ENCODE assay signal across 6 cellular contexts in the genomic region with DNA sequence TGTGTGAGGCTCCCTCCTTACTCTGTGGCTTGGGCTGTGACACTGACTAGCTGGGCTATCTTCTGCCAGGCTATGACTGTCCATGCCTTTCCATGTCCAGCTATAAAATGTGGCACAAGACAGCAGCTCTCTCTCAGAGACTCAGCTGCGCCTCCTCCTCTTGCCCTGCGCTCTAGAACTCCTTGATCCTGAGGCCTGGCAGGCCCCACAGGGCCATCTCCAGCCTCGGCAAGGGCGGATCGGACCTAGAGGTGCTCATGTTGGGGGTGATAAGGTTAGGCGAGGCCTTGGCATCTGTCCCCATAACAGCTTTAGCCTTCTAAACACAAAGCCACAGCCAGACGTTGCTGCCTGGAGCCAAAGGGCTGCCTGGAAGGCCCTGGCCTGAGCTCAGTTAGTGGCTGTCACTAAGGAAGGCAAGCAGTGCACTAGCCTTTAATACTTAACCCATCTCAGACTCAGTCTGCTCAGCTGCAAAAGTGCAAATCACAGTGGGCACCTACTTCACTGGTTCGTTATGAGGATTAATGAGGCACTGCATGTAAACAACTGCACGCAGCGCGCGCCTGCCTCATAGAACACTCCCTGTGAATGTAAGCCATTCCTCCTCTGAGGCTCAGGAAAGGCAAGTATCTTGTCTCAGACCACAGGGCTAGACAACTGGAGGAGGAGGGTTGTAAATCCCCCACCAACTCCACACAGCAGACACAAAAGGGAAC.
DNase-seq lines count a peak whose midpoint lies in the region; ATAC-seq lines count a peak whose summit lies in the region.

No MANE protein-coding gene starts in this region.

- H3K9me3 Mint-ChIP-seq in T-helper 2 cell treated with Interferon-gamma antibody and Interleukin-4, amounts not matched to agents 5 μg/mL and 100 μg/mL, for 36 hours, result no peaks in the 10 kb centered on the region

- H3K4me1 ChIP-seq in iPS-20b (ENCODE audit: insufficient read depth, low read length), result peaks cover 10% of the 10 kb centered on the region

- peak; percentile 40 for DNase-seq in EH (ENCODE audit: low read depth)
- no peak for DNase-seq in T-helper 2 cell treated with Interferon-gamma antibody and Interleukin-4, amounts not matched to agents 5 μg/mL and 100 μg/mL, for 36 hours (ENCODE audit: low spot score)
- DNase-seq in foreskin melanocyte, result no peak
- DNase-seq in DMS79 (lab: John Stamatoyannopoulos, UW), result no peak

- peaks cover 43% of the 10 kb centered on the region for H3K4me1 Mint-ChIP-seq in T-helper 2 cell treated with Interferon-gamma antibody and Interleukin-4, amounts not matched to agents 5 μg/mL and 100 μg/mL, for 36 hours (ENCODE audit: low read depth)

- H3K9me3 ChIP-seq in iPS-20b (ENCODE audit: insufficient read depth, low read depth, low read length), result no peaks in the 10 kb centered on the region

- ATAC-seq in HG03439 (IDR thresholded peaks at IDR 0.05; ENCODE audit: unreplicated experiment), result no peak

- H3K27me3 ChIP-seq in iPS-20b (ENCODE audit: insufficient read depth, low read length), result no peaks in the 10 kb centered on the region

- peak overlapping the region; percentile 96 for H3K27ac Mint-ChIP-seq in T-helper 2 cell treated with Interferon-gamma antibody and Interleukin-4, amounts not matched to agents 5 μg/mL and 100 μg/mL, for 36 hours

- H3K36me3 Mint-ChIP-seq in T-helper 2 cell treated with Interferon-gamma antibody and Interleukin-4, amounts not matched to agents 5 μg/mL and 100 μg/mL, for 36 hours (ENCODE audit: low read depth), result peaks cover 40% of the 10 kb centered on the region

- H3K27ac ChIP-seq in iPS-20b (ENCODE audit: low read length), result peak overlapping the region; percentile 16

- H3K36me3 ChIP-seq in iPS-20b (ENCODE audit: insufficient read depth, low read depth, low read length), result peaks cover 23% of the 10 kb centered on the region

- H3K27me3 Mint-ChIP-seq in T-helper 2 cell treated with Interferon-gamma antibody and Interleukin-4, amounts not matched to agents 5 μg/mL and 100 μg/mL, for 36 hours (ENCODE audit: low read depth), result no peaks in the 10 kb centered on the region

- H3K4me3 Mint-ChIP-seq in T-helper 2 cell treated with Interferon-gamma antibody and Interleukin-4, amounts not matched to agents 5 μg/mL and 100 μg/mL, for 36 hours, result peak overlapping the region; percentile 97

- peak overlapping the region; percentile 98 for H3K4me3 ChIP-seq in iPS-20b (ENCODE audit: low read length)

- H3K9ac ChIP-seq in iPS-20b (ENCODE audit: low read depth, low read length), result peak overlapping the region; percentile 95
